Comparison of ENCODE assay signal across 1 cellular context in genomic region chr5:151157426-151158286, GRCh38.
TF ChIP-seq lines count a peak whose summit lies in the region.

Gene ANXA6, minus strand, starts transcription at chr5:151157779. Its CDS starts 9,878 bp downstream, at chr5:151147901.

TF ChIP-seq in HepG2, 621 proteins besides CTCF, POLR2A, EP300 and RAD21 (continued from another document):
- no peak for TF ChIP-seq ZFP37 (CRISPR knock-in tag; IDR thresholded peaks at IDR 0.05; ENCODE audit: borderline replicate concordance)
- TF ChIP-seq RBM22 (optimal IDR thresholded peaks at IDR 0.05; ENCODE audit: low read length) = no peak
- TF ChIP-seq ZNF773 (CRISPR knock-in tag; IDR thresholded peaks at IDR 0.05; ENCODE audit: borderline replicate concordance) = no peak
- TF ChIP-seq AKAP8 (CRISPR knock-in tag; IDR thresholded peaks at IDR 0.05) = no peak
- no peak for TF ChIP-seq ZNF567 (CRISPR knock-in tag; IDR thresholded peaks at IDR 0.05; ENCODE audit: borderline replicate concordance)
- TF ChIP-seq KDM4B (CRISPR knock-in tag; IDR thresholded peaks at IDR 0.05) = no peak
- no peak for TF ChIP-seq ZNF446 (CRISPR knock-in tag; IDR thresholded peaks at IDR 0.05)
- TF ChIP-seq IKZF1 (IDR thresholded peaks at IDR 0.05) = no peak
- TF ChIP-seq ZNF644 (CRISPR knock-in tag; IDR thresholded peaks at IDR 0.05; ENCODE audit: low read depth) = 0 out of 2 replicates have a peak, but pooled peaks have one; percentile 7
- TF ChIP-seq NR3C1 (CRISPR knock-in tag; IDR thresholded peaks at IDR 0.05) = no peak
- no peak for TF ChIP-seq BRF2 (CRISPR knock-in tag; IDR thresholded peaks at IDR 0.05)
- TF ChIP-seq HMGA1 (CRISPR knock-in tag; conservative IDR thresholded peaks at IDR 0.05) = no peak
- TF ChIP-seq REPIN1 (CRISPR knock-in tag; IDR thresholded peaks at IDR 0.05; ENCODE audit: borderline replicate concordance, low read depth) = no peak
- TF ChIP-seq MLLT10 (CRISPR knock-in tag; IDR thresholded peaks at IDR 0.05) = no peak
- no peak for TF ChIP-seq ZNF512 (CRISPR knock-in tag; IDR thresholded peaks at IDR 0.05)
- peak; percentile 93 for TF ChIP-seq MAX (IDR thresholded peaks at IDR 0.05)
- TF ChIP-seq ZFP36 (IDR thresholded peaks at IDR 0.05; ENCODE audit: borderline replicate concordance, low read depth, low read length, partially characterized antibody) = no peak
- TF ChIP-seq CREBL2 (CRISPR knock-in tag; IDR thresholded peaks at IDR 0.05; ENCODE audit: borderline replicate concordance) = 0 out of 2 replicates have a peak, but pooled peaks have one; percentile 37
- no peak for TF ChIP-seq ZMYM3 (CRISPR knock-in tag; IDR thresholded peaks at IDR 0.05)
- no peak for TF ChIP-seq SRSF9 (IDR thresholded peaks at IDR 0.05; ENCODE audit: borderline replicate concordance, insufficient read depth, low read depth, low read length, poor library complexity, severe bottlenecking)
- TF ChIP-seq ZNF205 (CRISPR knock-in tag; IDR thresholded peaks at IDR 0.05) = no peak; the same call in 1 of the 2 replicates
- TF ChIP-seq ZNF292 (CRISPR knock-in tag; IDR thresholded peaks at IDR 0.05; ENCODE audit: borderline replicate concordance, low read depth) = peak; percentile 81; the same call in 1 of the 2 replicates
- TF ChIP-seq ARID3A (IDR thresholded peaks at IDR 0.05; ENCODE audit: low read depth, low read length) = no peak
- no peak for TF ChIP-seq ZKSCAN1 (IDR thresholded peaks at IDR 0.05; ENCODE audit: low read length)
- no peak for TF ChIP-seq SETDB1 (CRISPR knock-in tag; IDR thresholded peaks at IDR 0.05; ENCODE audit: borderline replicate concordance)
- no peak for TF ChIP-seq ZNF879 (CRISPR knock-in tag; IDR thresholded peaks at IDR 0.05)
- TF ChIP-seq ZSCAN12 (CRISPR knock-in tag; IDR thresholded peaks at IDR 0.05) = no peak
- TF ChIP-seq ZFP91 (CRISPR knock-in tag; IDR thresholded peaks at IDR 0.05; ENCODE audit: borderline replicate concordance) = peak; percentile 80; the same call in 1 of the 2 replicates
- 0 out of 2 replicates have a peak, but pooled peaks have one; percentile 43 for TF ChIP-seq IRF9 (CRISPR knock-in tag; IDR thresholded peaks at IDR 0.05; ENCODE audit: borderline replicate concordance)
- TF ChIP-seq ZNF256 (CRISPR knock-in tag; conservative IDR thresholded peaks at IDR 0.05) = 0 out of 2 replicates have a peak, but pooled peaks have one; percentile 19
- peak; percentile 53 for TF ChIP-seq POLR2G (IDR thresholded peaks at IDR 0.05; ENCODE audit: low read depth, low read length)
- 0 out of 2 replicates have a peak, but pooled peaks have one; percentile 11 for TF ChIP-seq NR2F6 (IDR thresholded peaks at IDR 0.05)
- TF ChIP-seq NR2F6 (CRISPR knock-in tag; IDR thresholded peaks at IDR 0.05) = no peak
- TF ChIP-seq ZNF674 (CRISPR knock-in tag; IDR thresholded peaks at IDR 0.05; ENCODE audit: low read depth) = no peak
- 0 out of 2 replicates have a peak, but pooled peaks have one; percentile 29 for TF ChIP-seq ZNF616 (CRISPR knock-in tag; IDR thresholded peaks at IDR 0.05; ENCODE audit: low read depth)
- TF ChIP-seq ZBTB46 (CRISPR knock-in tag; IDR thresholded peaks at IDR 0.05; ENCODE audit: borderline replicate concordance) = no peak
- TF ChIP-seq KLF6 (CRISPR knock-in tag; IDR thresholded peaks at IDR 0.05) = no peak
- TF ChIP-seq HOXD1 (CRISPR knock-in tag; IDR thresholded peaks at IDR 0.05) = no peak
- TF ChIP-seq SIX4 (CRISPR knock-in tag; IDR thresholded peaks at IDR 0.05) = no peak
- no peak for TF ChIP-seq ERF (CRISPR knock-in tag; IDR thresholded peaks at IDR 0.05)
- TF ChIP-seq ZNF788 (CRISPR knock-in tag; IDR thresholded peaks at IDR 0.05; ENCODE audit: borderline replicate concordance) = 0 out of 2 replicates have a peak, but pooled peaks have one; percentile 48
- TF ChIP-seq ZNF253 (CRISPR knock-in tag; IDR thresholded peaks at IDR 0.05; ENCODE audit: borderline replicate concordance) = no peak
- no peak for TF ChIP-seq SSRP1 (CRISPR knock-in tag; IDR thresholded peaks at IDR 0.05)
TF ChIP-seq in HepG2: peak in this region for 166.
